ENCODE assay signal across 12 cellular contexts in the genomic region with DNA sequence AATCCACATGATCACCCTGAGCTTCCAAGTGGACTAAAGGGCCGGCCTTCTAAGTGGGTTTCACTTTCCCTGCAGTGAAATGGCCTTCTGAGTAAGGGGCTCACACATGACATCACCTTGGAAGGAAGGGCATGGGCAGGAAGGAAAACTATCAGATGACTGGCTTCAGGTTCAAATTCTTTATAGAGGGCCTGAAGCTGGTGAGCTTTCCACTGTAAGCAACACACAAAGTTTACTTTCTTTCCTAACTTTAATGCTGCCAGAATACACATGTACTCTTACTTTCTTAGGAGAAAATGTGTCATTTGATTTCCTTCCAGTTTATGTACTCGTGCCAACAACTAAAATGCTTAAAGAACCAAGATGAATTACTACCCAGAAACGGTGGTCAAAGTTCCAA.
DNase-seq lines count a peak whose midpoint lies in the region; ATAC-seq and TF ChIP-seq lines count a peak whose summit lies in the region.
"Had no signal": no experiment of that assay in that cellular context is flagged by ENCODE, and none has a peak within 500 bp of the region (broad histone marks: within the 10 kb centered on the region; RNA-seq: fewer than 3 reads in every experiment).

No MANE protein-coding gene starts in this region.

- WGBS in right cardiac atrium: 38% methylated on average over 3 of the region's 3 CpGs
- 97% methylated on average over 3 of the region's 3 CpGs for WGBS in mesenchymal stem cell

- H3K79me1 ChIP-seq in mesenchymal stem cell (replicated peaks; ENCODE audit: low read length, poor library complexity, severe bottlenecking): peaks cover 29% of the 10 kb centered on the region

- no peak overlapping the region for H4K8ac ChIP-seq in mesenchymal stem cell (ENCODE audit: low read length)

- H3K4me3 ChIP-seq in right cardiac atrium (ENCODE audit: low read length): peak overlapping the region; percentile 5
- no peak overlapping the region for H3K4me3 ChIP-seq in cardiac fibroblast (replicated peaks in 1 of 2; ENCODE audit: low read depth in 2 of 2, low read length in 2 of 2)
- H3K4me3 ChIP-seq in mesenchymal stem cell (ENCODE audit: insufficient read depth in 1 of 2, low read depth in 1 of 2, low read length in 2 of 2): peak overlapping the region in 1 of 2 experiments; percentile 63
- H3K4me3 ChIP-seq in vagina: no peak overlapping the region
- H3K4me3 ChIP-seq: BLaER1, psoas muscle, upper lobe of left lung had no signal

- H3K9ac ChIP-seq in mesenchymal stem cell (ENCODE audit: low read length): peak overlapping the region; percentile 86
- H3K9ac ChIP-seq: BLaER1 had no signal

- no peak overlapping the region for H2BK120ac ChIP-seq in mesenchymal stem cell (ENCODE audit: low read depth, low read length)

- no peak for TF ChIP-seq POLR2A in vagina (IDR thresholded peaks at IDR 0.05)

- H3K4ac ChIP-seq in mesenchymal stem cell (ENCODE audit: low read depth in 1 of 2, low read length in 2 of 2): peak overlapping the region in 1 of 2 experiments; percentile 35

- no peak overlapping the region for H2BK5ac ChIP-seq in mesenchymal stem cell (ENCODE audit: low read depth, low read length, poor library complexity, severe bottlenecking)

- intact Hi-C loops in right cardiac atrium (cut with DNase I) (no loop called here), Right ventricle myocardium superior (cut with DNase I) (no loop called here), vagina (cut with DNase I) (no loop called here)

- peak; percentile 34 to 63 for ATAC-seq in right cardiac atrium
- no peak for ATAC-seq in Right ventricle myocardium superior (ENCODE audit: poor library complexity)
- no peak for ATAC-seq in omental fat pad (ENCODE audit: low FRiP score)
- ATAC-seq: left ventricle myocardium superior, psoas muscle had no signal

- H2AK5ac ChIP-seq in mesenchymal stem cell (ENCODE audit: low read length, severe bottlenecking): no peak overlapping the region

- no peak overlapping the region for H2AFZ ChIP-seq in mesenchymal stem cell (ENCODE audit: low read depth, low read length)

- no peaks in the 10 kb centered on the region for H3K27me3 ChIP-seq in right cardiac atrium (ENCODE audit: control insufficient read depth, insufficient read depth)
- H3K27me3 ChIP-seq in mesenchymal stem cell (ENCODE audit: control insufficient read depth in 1 of 2, insufficient read depth in 1 of 2, low read length in 2 of 2): no peaks in the 10 kb centered on the region
- no peaks in the 10 kb centered on the region for H3K27me3 ChIP-seq in vagina
- H3K27me3 ChIP-seq: BLaER1, upper lobe of left lung had no signal

- H3K14ac ChIP-seq in mesenchymal stem cell (ENCODE audit: low read length in 2 of 2): no peak overlapping the region

- H3K9me3 ChIP-seq in right cardiac atrium (ENCODE audit: control insufficient read depth, low read length) (no peaks in the 10 kb centered on the region), mesenchymal stem cell (ENCODE audit: control insufficient read depth, low read length) (no peaks in the 10 kb centered on the region), vagina (no peaks in the 10 kb centered on the region)
- H3K9me3 ChIP-seq: BLaER1, psoas muscle, upper lobe of left lung had no signal

- no peak overlapping the region for H4K91ac ChIP-seq in mesenchymal stem cell (ENCODE audit: low read length)

- H3K23ac ChIP-seq in mesenchymal stem cell (ENCODE audit: low read length in 2 of 2): no peak overlapping the region

- H2BK12ac ChIP-seq in mesenchymal stem cell (ENCODE audit: low read length in 2 of 2): no peak overlapping the region

- peaks cover 18% of the 10 kb centered on the region for H3K4me1 ChIP-seq in right cardiac atrium (ENCODE audit: control insufficient read depth, insufficient read depth, low read length)
- H3K4me1 ChIP-seq in mesenchymal stem cell (ENCODE audit: control insufficient read depth, insufficient read depth, low read depth, low read length): peaks cover 7% of the 10 kb centered on the region
- peaks cover 52% of the 10 kb centered on the region for H3K4me1 ChIP-seq in vagina
- H3K4me1 ChIP-seq: BLaER1, psoas muscle had no signal

- H3K27ac ChIP-seq in right cardiac atrium (ENCODE audit: low read length) (no peak overlapping the region), mesenchymal stem cell (ENCODE audit: low read length, poor library complexity, severe bottlenecking) (no peak overlapping the region), vagina (peak overlapping the region; percentile 30)
- H3K27ac ChIP-seq: BLaER1, psoas muscle had no signal

- DNase-seq in right cardiac atrium (no peak), Right ventricle myocardium superior (no peak), cardiac fibroblast (ENCODE audit: low read depth in 2 of 2) (peak; percentile 52 to 58), mesenchymal stem cell (no peak), vagina (ENCODE audit: extremely low spot score in 2 of 2) (no peak), omental fat pad (ENCODE audit: low spot score) (no peak), T-helper 2 cell (no peak)
- no peak for DNase-seq in activated CD4-positive, CD25-positive, alpha-beta regulatory T cell (lab: John Stamatoyannopoulos, UW)
- DNase-seq: left ventricle myocardium superior, psoas muscle, upper lobe of left lung had no signal

- H3K18ac ChIP-seq in mesenchymal stem cell (ENCODE audit: low read depth in 1 of 2, low read length in 2 of 2): no peak overlapping the region

- no peak overlapping the region for H2BK15ac ChIP-seq in mesenchymal stem cell (ENCODE audit: low read depth, poor library complexity, severe bottlenecking)

- no peak for TF ChIP-seq CTCF in cardiac fibroblast (IDR thresholded peaks at IDR 0.05; ENCODE audit: low read depth, low read length)
- no peak for TF ChIP-seq CTCF in vagina (IDR thresholded peaks at IDR 0.05)
- no peak for TF ChIP-seq CTCF in omental fat pad (IDR thresholded peaks at IDR 0.05)

- H3K36me3 ChIP-seq in mesenchymal stem cell (ENCODE audit: control insufficient read depth in 1 of 2, insufficient read depth in 2 of 2, low read depth in 1 of 2, low read length in 2 of 2): peaks cover 4 to 13% of the 10 kb centered on the region in 2 experiments
- H3K36me3 ChIP-seq in vagina: peaks cover 0 to 13% of the 10 kb centered on the region in 2 donors

- no peak overlapping the region for H3K4me2 ChIP-seq in mesenchymal stem cell (ENCODE audit: low read length, poor library complexity, severe bottlenecking)
- H3K4me2 ChIP-seq: BLaER1 had no signal

Comparison
In these comparisons a context has a peak if more than half of its experiments do, and no peak if none do; other contexts are left out.
1. ATAC-seq: peak in right cardiac atrium (2 of 2); none in Right ventricle myocardium superior (single experiment) and omental fat pad (single experiment).
2. DNase-seq: peak in cardiac fibroblast (2 of 2); none in right cardiac atrium (0 of 3), Right ventricle myocardium superior (single experiment), mesenchymal stem cell (single experiment), vagina (0 of 2), activated CD4-positive, CD25-positive, alpha-beta regulatory T cell (0 of 4), omental fat pad (single experiment) and T-helper 2 cell (0 of 5).